Comparison of ENCODE assay signal across 9 cellular contexts in the genomic region with DNA sequence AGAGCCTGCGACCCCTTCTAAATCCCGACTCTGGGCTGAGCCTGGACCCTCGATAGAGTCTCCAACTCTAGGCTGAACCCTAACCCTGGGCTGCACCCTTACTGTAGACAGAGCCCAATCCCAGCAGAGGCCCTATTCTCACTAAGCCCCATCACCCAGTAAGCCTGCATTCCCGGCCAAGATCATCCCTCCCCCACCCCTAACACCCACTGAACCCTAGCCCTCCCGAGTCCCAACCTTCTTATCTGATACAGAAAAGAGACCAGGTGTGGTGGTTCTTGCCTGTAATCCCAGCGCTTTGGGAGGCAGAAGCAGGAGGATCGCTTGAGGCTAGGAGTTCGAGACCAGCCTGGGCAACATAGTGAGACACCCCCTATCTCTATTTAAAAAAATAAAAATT. TPM values are rescaled to one million over a fixed set of nuclear protein-coding genes. Genes with fewer than 3 reads are reported as not detected.
DNase-seq lines count a peak whose midpoint lies in the region; ATAC-seq and TF ChIP-seq lines count a peak whose summit lies in the region.
"Had no signal": no experiment of that assay in that cellular context is flagged by ENCODE, and none has a peak within 500 bp of the region (broad histone marks: within the 10 kb centered on the region; RNA-seq: fewer than 3 reads in every experiment).

No MANE protein-coding gene starts in this region.

- H3K27ac Mint-ChIP-seq in stimulated activated naive CD8-positive, alpha-beta T cell treated with anti-CD3 and anti-CD28 coated beads, Interleukin-15, Interleukin-2, amounts not matched to agents 100 ng/mL and 50 ng/mL, for 24 hours, result no peak overlapping the region
- no peak overlapping the region for H3K27ac Mint-ChIP-seq in mesothelial cell of epicardium

- H3K27me3 ChIP-seq in adipocyte (replicated peaks; ENCODE audit: control insufficient read depth, insufficient read depth, low read length) (no peaks in the 10 kb centered on the region), vagina (no peaks in the 10 kb centered on the region), left lung (peaks cover 0 to 12% of the 10 kb centered on the region in 2 donors)

- no peak for TF ChIP-seq POLR2A in vagina (IDR thresholded peaks at IDR 0.05)

- no peaks in the 10 kb centered on the region for H3K27me3 Mint-ChIP-seq in stimulated activated naive CD8-positive, alpha-beta T cell treated with anti-CD3 and anti-CD28 coated beads, Interleukin-15, Interleukin-2, amounts not matched to agents 100 ng/mL and 50 ng/mL, for 24 hours
- peaks cover 3% of the 10 kb centered on the region for H3K27me3 Mint-ChIP-seq in mesothelial cell of epicardium (ENCODE audit: low read depth)

- H3K4me1 Mint-ChIP-seq in stimulated activated naive CD8-positive, alpha-beta T cell treated with anti-CD3 and anti-CD28 coated beads, Interleukin-15, Interleukin-2, amounts not matched to agents 100 ng/mL and 50 ng/mL, for 24 hours (ENCODE audit: low read depth), result peaks cover 47% of the 10 kb centered on the region
- peaks cover 8% of the 10 kb centered on the region for H3K4me1 Mint-ChIP-seq in mesothelial cell of epicardium

- H3K9ac ChIP-seq in adipocyte (ENCODE audit: low read length), result peak overlapping the region; percentile 81

- no peak for TF ChIP-seq CTCF in mesothelial cell of epicardium (IDR thresholded peaks at IDR 0.05; ENCODE audit: unreplicated experiment)
- no peak for TF ChIP-seq CTCF in vagina (IDR thresholded peaks at IDR 0.05)
- no peak for TF ChIP-seq CTCF in left lung (IDR thresholded peaks at IDR 0.05)

- no peaks in the 10 kb centered on the region for H3K36me3 Mint-ChIP-seq in stimulated activated naive CD8-positive, alpha-beta T cell treated with anti-CD3 and anti-CD28 coated beads, Interleukin-15, Interleukin-2, amounts not matched to agents 100 ng/mL and 50 ng/mL, for 24 hours (ENCODE audit: low read depth)
- H3K36me3 Mint-ChIP-seq in mesothelial cell of epicardium, result no peaks in the 10 kb centered on the region

- no peak for DNase-seq in stimulated activated naive CD8-positive, alpha-beta T cell treated with anti-CD3 and anti-CD28 coated beads, Interleukin-15, Interleukin-2, amounts not matched to agents 100 U/mL and 50 U/mL, for 24 hours
- DNase-seq in adipocyte (ENCODE audit: low read depth), result no peak
- no peak for DNase-seq in mesothelial cell of epicardium (ENCODE audit: low spot score in 2 of 2, unreplicated experiment in 2 of 2)
- DNase-seq in vagina (ENCODE audit: extremely low spot score in 2 of 2), result no peak
- no peak for DNase-seq in GDM1 (lab: John Stamatoyannopoulos, UW)
- no peak for DNase-seq in left lung

- ATAC-seq in stimulated activated naive CD8-positive, alpha-beta T cell treated with anti-CD3 and anti-CD28 coated beads, Interleukin-15, Interleukin-2, amounts not matched to agents 100 U/mL and 50 U/mL, for 24 hours, result no peak
- no peak for ATAC-seq in HG02970 (IDR thresholded peaks at IDR 0.05; ENCODE audit: low FRiP score, unreplicated experiment)
- no peak for ATAC-seq in left lung

- peak overlapping the region; percentile 54 for H3K4me3 Mint-ChIP-seq in stimulated activated naive CD8-positive, alpha-beta T cell treated with anti-CD3 and anti-CD28 coated beads, Interleukin-15, Interleukin-2, amounts not matched to agents 100 ng/mL and 50 ng/mL, for 24 hours
- peak overlapping the region; percentile 64 for H3K4me3 Mint-ChIP-seq in mesothelial cell of epicardium

- intact Hi-C loops in vagina (cut with DNase I), result loop anchor here (5.0 kb wide), 1 partner anchor 59 kb away; no protein-coding TSS in a partner anchor
- intact Hi-C loops in left lung (cut with DNase I), result loop anchor here in 1 of 2 donors (5.0 kb wide), 2 partner anchors 64 to 79 kb away; partner anchors contain the start of gene SEMA6B

- H3K4me3 ChIP-seq in adipocyte (ENCODE audit: low read length) (peak overlapping the region; percentile 74), vagina (peak overlapping the region; percentile 43), left lung (no peak overlapping the region)

- H3K27ac ChIP-seq in vagina (no peak overlapping the region), left lung (no peak overlapping the region)

- no peaks in the 10 kb centered on the region for H3K9me3 Mint-ChIP-seq in stimulated activated naive CD8-positive, alpha-beta T cell treated with anti-CD3 and anti-CD28 coated beads, Interleukin-15, Interleukin-2, amounts not matched to agents 100 ng/mL and 50 ng/mL, for 24 hours
- no peaks in the 10 kb centered on the region for H3K9me3 Mint-ChIP-seq in mesothelial cell of epicardium
- H3K9me3 Mint-ChIP-seq: CD14-positive monocyte had no signal

- H3K36me3 ChIP-seq in adipocyte (ENCODE audit: control insufficient read depth, insufficient read depth, low read length, severe bottlenecking), result no peaks in the 10 kb centered on the region
- H3K36me3 ChIP-seq in vagina, result no peaks in the 10 kb centered on the region
- no peaks in the 10 kb centered on the region for H3K36me3 ChIP-seq in left lung

- H3K4me1 ChIP-seq in adipocyte (ENCODE audit: control insufficient read depth, insufficient read depth, low read length) (peaks cover 23% of the 10 kb centered on the region), vagina (peaks cover 51% of the 10 kb centered on the region), left lung (peaks cover 0 to 75% of the 10 kb centered on the region in 2 donors)

- H3K9me3 ChIP-seq in adipocyte (ENCODE audit: control insufficient read depth, low read length) (no peaks in the 10 kb centered on the region), vagina (no peaks in the 10 kb centered on the region), left lung (no peaks in the 10 kb centered on the region)

RNA-seq across cellular contexts. Expression of gene TNFAIP8L1, which starts 2.6 kb away (rescaled TPM):
- 7.4 to 8.2 TPM (median 7.7 TPM) in 3 replicates for total RNA-seq in mesothelial cell of epicardium
- 13.0 TPM for total RNA-seq in vagina
- total RNA-seq in left lung, result 1 to 10 TPM; 5.9 to 8.6 TPM

RNA-seq across cellular contexts. Expression of gene MYDGF, which starts 33.4 kb away (rescaled TPM):
- total RNA-seq in mesothelial cell of epicardium (50.8 to 53.1 TPM (median 51.2 TPM) in 3 replicates), vagina (33.4 TPM), left lung (100 to 1,000 TPM in 1 of 2 donors, 10 to 100 TPM in 1; 98.2 to 156 TPM)

Comparison
In these comparisons a context has a peak if more than half of its experiments do, and no peak if none do; other contexts are left out.
1. H3K4me3 ChIP-seq: peak in adipocyte (single experiment) and vagina (2 of 2); none in left lung (0 of 2).